Comparison of ENCODE assay signal across 1 cellular context in genomic region chr6:3287976-3288707, GRCh38.
TF ChIP-seq lines count a peak whose summit lies in the region.

No MANE protein-coding gene starts in this region.

TF ChIP-seq in H1, 55 proteins besides CTCF, POLR2A, EP300 and RAD21 (continued from another document):
- no peak for TF ChIP-seq TAF7 (optimal IDR thresholded peaks at IDR 0.05; ENCODE audit: borderline replicate concordance, low read depth, low read length)
- TF ChIP-seq POU5F1 (IDR thresholded peaks at IDR 0.05; ENCODE audit: low read depth, low read length): no peak
- TF ChIP-seq RXRA (IDR thresholded peaks at IDR 0.05; ENCODE audit: insufficient read depth, low read depth, low read length): no peak
